19 cellular contexts compared by ENCODE assay signal in genomic region chr10:18197706-18198105, GRCh38. TPM values are rescaled to one million over a fixed set of nuclear protein-coding genes. Genes with fewer than 3 reads are reported as not detected.
A peak's percentile ranks its signal among the peaks of the same experiment; 100 is the strongest.
DNase-seq lines count a peak whose midpoint lies in the region; ATAC-seq and TF ChIP-seq lines count a peak whose summit lies in the region.
"Had no signal": no experiment of that assay in that cellular context is flagged by ENCODE, and none has a peak within 500 bp of the region (broad histone marks: within the 10 kb centered on the region; RNA-seq: fewer than 3 reads in every experiment).

No MANE protein-coding gene starts in this region.

- H3K27ac ChIP-seq in HUES48 (ENCODE audit: low read depth, low read length) (peak overlapping the region; percentile 84), ascending aorta (peak overlapping the region; percentile 58 to 60), mesodermal cell (ENCODE audit: low read depth, low read length, severe bottlenecking) (peak overlapping the region; percentile 45), thoracic aorta (peak overlapping the region; percentile 4 to 21)
- H3K27ac ChIP-seq: HL-60, RWPE1, SJCRH30 had no signal

- TF ChIP-seq CTCF in ascending aorta (IDR thresholded peaks at IDR 0.05) (no peak), thoracic aorta (IDR thresholded peaks at IDR 0.05) (no peak)

- no peak overlapping the region for H3K4me3 ChIP-seq in HUES48 (ENCODE audit: low read depth, low read length)
- H3K4me3 ChIP-seq in ascending aorta: no peak overlapping the region
- no peak overlapping the region for H3K4me3 ChIP-seq in mesodermal cell (ENCODE audit: extremely low read depth, insufficient read depth, low read length, poor library complexity, severe bottlenecking)
- no peak overlapping the region for H3K4me3 ChIP-seq in thoracic aorta
- H3K4me3 ChIP-seq: K562, SJCRH30 had no signal

- no peak overlapping the region for H3K9ac ChIP-seq in HUES48 (ENCODE audit: low read depth, low read length)

- ATAC-seq in thoracic aorta (ENCODE audit: insufficient number of reproducible peaks, low FRiP score, low read depth) (no peak), HG03457 (IDR thresholded peaks at IDR 0.05; ENCODE audit: unreplicated experiment) (no peak)
- ATAC-seq: K562 had no signal

- H3K9me3 ChIP-seq in HUES48 (ENCODE audit: control insufficient read depth, insufficient read depth, low read length) (no peaks in the 10 kb centered on the region), ascending aorta (no peaks in the 10 kb centered on the region), mesodermal cell (ENCODE audit: control insufficient read depth, low read length) (no peaks in the 10 kb centered on the region), thoracic aorta (no peaks in the 10 kb centered on the region)
- H3K9me3 ChIP-seq: SJCRH30 had no signal

- no peak for DNase-seq in ascending aorta (ENCODE audit: low spot score in 2 of 2)
- DNase-seq in thoracic aorta (ENCODE audit: low spot score): no peak
- DNase-seq in activated CD8-positive, alpha-beta memory T cell treated with anti-CD3 and anti-CD28 coated beads, Interleukin-2, amount 50 U/mL, for 48 hours: no peak
- no peak for DNase-seq in mesenteric fat pad (ENCODE audit: low spot score)
- DNase-seq: ACHN, AML-193, COR-L47, EL, H9, NCI-H187, NCI-H69, OCI-M1, SJCRH30 had no signal

- H3K27me3 ChIP-seq in HUES48 (ENCODE audit: control insufficient read depth, insufficient read depth, low read length): no peaks in the 10 kb centered on the region
- H3K27me3 ChIP-seq in ascending aorta: no peaks in the 10 kb centered on the region
- no peaks in the 10 kb centered on the region for H3K27me3 ChIP-seq in thoracic aorta (replicated peaks; ENCODE audit: insufficient read depth)
- H3K27me3 ChIP-seq: SJCRH30 had no signal

- H3K4me1 ChIP-seq in HUES48 (ENCODE audit: control insufficient read depth, insufficient read depth, low read length): peaks cover 6% of the 10 kb centered on the region
- H3K4me1 ChIP-seq in ascending aorta: no peaks in the 10 kb centered on the region
- H3K4me1 ChIP-seq in mesodermal cell (ENCODE audit: control insufficient read depth, insufficient read depth, low read length, poor library complexity, severe bottlenecking): peaks cover 3% of the 10 kb centered on the region
- H3K4me1 ChIP-seq in thoracic aorta (ENCODE audit: control insufficient read depth in 1 of 2, low read depth in 2 of 2): peaks cover 0 to 25% of the 10 kb centered on the region in 2 donors
- H3K4me1 ChIP-seq: SJCRH30 had no signal

- WGBS in mesodermal cell (ENCODE audit: insufficient coverage in 2 of 2), 2 experiments: 82% methylated on average over 2 of the region's 2 CpGs; no CpG with 5 or more reads in 1 of the 2 experiments

- intact Hi-C loops in ascending aorta (cut with DNase I): no loop called here

- H3K36me3 ChIP-seq in HUES48 (ENCODE audit: control insufficient read depth, insufficient read depth, low read length) (no peaks in the 10 kb centered on the region), ascending aorta (no peaks in the 10 kb centered on the region), mesodermal cell (ENCODE audit: control insufficient read depth, insufficient read depth, low read length) (no peaks in the 10 kb centered on the region), thoracic aorta (no peaks in the 10 kb centered on the region)
- H3K36me3 ChIP-seq: SJCRH30 had no signal

RNA-seq across cellular contexts. Expression of gene CACNB2, which starts 57.5 kb away (rescaled TPM):
- 0.96 TPM for total RNA-seq in ascending aorta
- polyA plus RNA-seq in mesodermal cell (2013, experiment 1 of 2): 0.81 TPM
- polyA plus RNA-seq in mesodermal cell (2013, experiment 2 of 2): 1.1 TPM
- 10 to 100 TPM in 1 of 2 donors, 1 to 10 TPM in 1; 4.5 to 56.7 TPM for total RNA-seq in thoracic aorta
- 0.19 TPM for total RNA-seq in mesenteric fat pad
- total RNA-seq: K562 had no signal

Comparison
In these comparisons a context has a peak if more than half of its experiments do, and no peak if none do; other contexts are left out.
1. H3K27ac ChIP-seq: peak in every context shown above with its lines; median percentile 84 in HUES48; 59 in ascending aorta; 45 in mesodermal cell; 12 in thoracic aorta.